8 cellular contexts compared by ENCODE assay signal in the genomic region with DNA sequence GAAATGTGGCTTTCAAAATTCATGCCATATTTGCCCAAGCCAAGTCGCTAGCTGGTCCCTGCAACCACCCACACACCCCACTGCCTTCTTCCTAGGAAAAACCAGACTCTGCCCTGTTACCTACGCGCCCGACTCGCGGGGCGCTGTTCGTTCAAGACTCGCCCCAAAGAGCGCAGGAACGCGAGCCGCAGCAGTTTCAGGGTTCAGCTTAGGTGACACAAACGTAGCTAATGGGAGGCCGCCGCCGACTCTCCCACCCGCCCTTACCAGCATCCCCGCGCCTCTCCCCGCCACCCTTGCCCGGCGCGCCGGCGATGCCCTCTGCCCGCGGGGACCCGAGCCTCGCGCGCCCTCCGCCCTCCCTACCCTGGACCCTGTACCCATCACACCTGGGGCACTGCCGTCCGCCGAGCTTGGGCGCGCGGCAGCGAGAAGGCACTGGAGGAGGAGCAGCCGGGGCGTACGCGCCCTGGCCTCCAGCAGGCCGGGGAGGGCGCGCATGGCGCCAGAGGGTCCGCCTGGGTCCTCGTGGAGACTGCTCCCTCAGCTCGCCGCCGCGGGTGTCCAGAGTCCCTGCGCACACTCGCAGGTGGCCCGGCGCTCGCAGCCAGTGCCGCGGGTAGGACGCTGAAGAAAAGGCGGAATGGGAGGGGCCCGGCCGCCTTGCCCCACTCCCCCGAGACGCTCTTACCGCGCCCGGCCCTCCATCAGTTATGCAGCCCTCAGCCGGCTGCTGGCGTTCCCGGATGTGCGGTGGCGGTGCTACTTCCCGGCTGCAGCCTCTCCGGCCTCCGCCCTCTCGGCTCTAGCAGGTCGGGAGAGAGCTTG. TPM values are rescaled to one million over a fixed set of nuclear protein-coding genes. Genes with fewer than 3 reads are reported as not detected.
DNase-seq lines count a peak whose midpoint lies in the region; ATAC-seq and TF ChIP-seq lines count a peak whose summit lies in the region.

A gene with protein sequence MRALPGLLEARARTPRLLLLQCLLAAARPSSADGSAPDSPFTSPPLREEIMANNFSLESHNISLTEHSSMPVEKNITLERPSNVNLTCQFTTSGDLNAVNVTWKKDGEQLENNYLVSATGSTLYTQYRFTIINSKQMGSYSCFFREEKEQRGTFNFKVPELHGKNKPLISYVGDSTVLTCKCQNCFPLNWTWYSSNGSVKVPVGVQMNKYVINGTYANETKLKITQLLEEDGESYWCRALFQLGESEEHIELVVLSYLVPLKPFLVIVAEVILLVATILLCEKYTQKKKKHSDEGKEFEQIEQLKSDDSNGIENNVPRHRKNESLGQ (minus strand): TSS at position 638 of the 828 bp plus-strand sequence. CDS start 137 bp downstream, at position 501.

- H3K36me3 ChIP-seq in BLaER1 (peaks cover 10% of the 10 kb centered on the region), OCI-LY7 (ENCODE audit: insufficient read depth, low read length) (peaks cover 22% of the 10 kb centered on the region), thymus (ENCODE audit: control insufficient read depth, insufficient read depth) (no peaks in the 10 kb centered on the region)

- H3K9me3 ChIP-seq in BLaER1 (no peaks in the 10 kb centered on the region), OCI-LY7 (ENCODE audit: low read length) (no peaks in the 10 kb centered on the region), thymus (ENCODE audit: control insufficient read depth) (no peaks in the 10 kb centered on the region)

- H3K4me3 ChIP-seq in BLaER1 (peak within 1 kb of the TSS; percentile 87), OCI-LY7 (ENCODE audit: low read depth, low read length, poor library complexity, severe bottlenecking) (peak within 1 kb of the TSS; percentile 88), thymus (ENCODE audit: low read length) (peak within 1 kb of the TSS; percentile 77)

- H3K27me3 ChIP-seq in BLaER1 (no peaks in the 10 kb centered on the region), thymus (ENCODE audit: control insufficient read depth, insufficient read depth) (no peaks in the 10 kb centered on the region)

- H3K9me2 ChIP-seq in OCI-LY7 (ENCODE audit: insufficient read depth, low read length), result no peaks in the 10 kb centered on the region

- H3K4me2 ChIP-seq in BLaER1 (peak within 1 kb of the TSS; percentile 84), OCI-LY7 (ENCODE audit: low read length) (peak within 1 kb of the TSS; percentile 88)

- H2AFZ ChIP-seq in OCI-LY7 (ENCODE audit: low read length), result peak within 1 kb of the TSS; percentile 71; the same call in 1 of the 2 replicates

- ATAC-seq in GM19043 (IDR thresholded peaks at IDR 0.05; ENCODE audit: low read depth, unreplicated experiment), result peak; percentile 44
- ATAC-seq in HG03432 (IDR thresholded peaks at IDR 0.05; ENCODE audit: unreplicated experiment), result peak; percentile 79
- ATAC-seq in omental fat pad (ENCODE audit: low FRiP score), result peak; percentile 84

- DNase-seq in OCI-LY7 (ENCODE audit: low spot score) (peak; percentile 93), activated T-helper 1 cell treated with Interleukin-2 at 50 U/mL for 16 hours (ENCODE audit: low read depth) (peak; percentile 71), glomerular visceral epithelial cell (ENCODE audit: extremely low spot score) (peak; percentile 81), omental fat pad (ENCODE audit: low spot score) (peak; percentile 26)

- TF ChIP-seq CTCF in OCI-LY7 (conservative IDR thresholded peaks at IDR 0.05; ENCODE audit: low read length) (peak; percentile 71), omental fat pad (IDR thresholded peaks at IDR 0.05) (no peak)

- under 1% methylated on average over 80 of the region's 80 CpGs for WGBS in thymus

- BruUV-seq in OCI-LY7 (replicated peaks; lab: Mats Ljungman, UMichigan), result no TSS peak

- peaks cover 66% of the 10 kb centered on the region for H3K4me1 ChIP-seq in BLaER1
- H3K4me1 ChIP-seq in OCI-LY7 (ENCODE audit: insufficient read depth, low read length, poor library complexity, severe bottlenecking), result peaks cover 59% of the 10 kb centered on the region
- no peaks in the 10 kb centered on the region for H3K4me1 ChIP-seq in thymus (ENCODE audit: control insufficient read depth, insufficient read depth, low read length)

- peaks cover 63% of the 10 kb centered on the region for H3K79me2 ChIP-seq in OCI-LY7 (ENCODE audit: insufficient read depth, low read depth, low read length)

- H3K27ac ChIP-seq in BLaER1 (peak within 1 kb of the TSS; percentile 97), OCI-LY7 (ENCODE audit: low read depth, low read length, poor library complexity, severe bottlenecking) (peak within 1 kb of the TSS; percentile 96), thymus (ENCODE audit: low read depth) (peak within 1 kb of the TSS; percentile 98)

- intact Hi-C loops in OCI-LY7 (cut with micrococcal nuclease; ENCODE audit: unreplicated experiment), result loop anchor here (1.0 to 10.0 kb wide), 6 partner anchors 25 to 414 kb away; no protein-coding TSS in a partner anchor

- H4K20me1 ChIP-seq in BLaER1 (peaks cover 18% of the 10 kb centered on the region), OCI-LY7 (ENCODE audit: insufficient read depth, low read length) (0 out of 2 replicates have a peak, but pooled peaks cover 4% of the 10 kb centered on the region)

- peak within 1 kb of the TSS; percentile 93 for H3K9ac ChIP-seq in BLaER1

- POLR2A ChIA-PET in OCI-LY7 (lab: Charles Lee), result interaction anchor here (0.6 to 4.2 kb wide), 13 partner anchors 8 to 327 kb away, joined by 3 to 45 read pairs (median 4); no protein-coding TSS in a partner anchor

- CTCF ChIA-PET in OCI-LY7 (lab: Charles Lee; ENCODE audit: unreplicated experiment), result no interaction called here

RNA-seq across cellular contexts. Expression of the gene that starts here (rescaled TPM):
- total RNA-seq in OCI-LY7 (2014; rRNA removed; shearing (Covaris generic)), result 75.7 and 78.9 TPM in 2 replicates
- 125 and 141 TPM in 2 replicates for total RNA-seq in OCI-LY7 (2022)
- total RNA-seq in omental fat pad, result 10 to 100 TPM; 40.2 to 66.1 (median 46.1) TPM
- polyA plus RNA-seq in thymus, result 45.0 TPM

Comparison
In these comparisons a context has a peak if more than half of its experiments do, and no peak if none do; other contexts are left out.
1. Peak in every context shown above with its lines: DNase-seq, ATAC-seq, H3K4me3 ChIP-seq and H3K27ac ChIP-seq.
2. DNase-seq: peak in every context shown above with its lines; median percentile 93 in OCI-LY7; 81 in glomerular visceral epithelial cell; 71 in activated T-helper 1 cell treated with Interleukin-2 at 50 U/mL for 16 hours; 26 in omental fat pad.